ENCODE assay signal across 22 cellular contexts in genomic region chr4:182286035-182286434, GRCh38. TPM values are rescaled to one million over a fixed set of nuclear protein-coding genes. Genes with fewer than 3 reads are reported as not detected.
A peak's percentile ranks its signal among the peaks of the same experiment; 100 is the strongest.
DNase-seq lines count a peak whose midpoint lies in the region; ATAC-seq, FAIRE-seq and TF ChIP-seq lines count a peak whose summit lies in the region.
"Had no signal": no experiment of that assay in that cellular context is flagged by ENCODE, and none has a peak within 500 bp of the region (broad histone marks: within the 10 kb centered on the region; RNA-seq: fewer than 3 reads in every experiment).

No MANE protein-coding gene starts in this region.

- H3K27ac ChIP-seq in mesenchymal stem cell (ENCODE audit: low read length, poor library complexity, severe bottlenecking) = no peak overlapping the region
- H3K27ac ChIP-seq: neutrophil had no signal

- peak overlapping the region; percentile 79 for H2AK5ac ChIP-seq in mesenchymal stem cell (ENCODE audit: low read length, severe bottlenecking)

- no peak overlapping the region for H2BK12ac ChIP-seq in mesenchymal stem cell (ENCODE audit: low read length in 2 of 2)

- H3K4me3 Mint-ChIP-seq in stimulated activated effector memory CD8-positive, alpha-beta T cell treated with anti-CD3 and anti-CD28 coated beads, Interleukin-12 subunit alpha, Interleukin-12 subunit beta, amount 100 ng/mL, for 72 hours = no peak overlapping the region
- H3K4me3 Mint-ChIP-seq: activated T-cell treated with anti-CD3 and anti-CD28 coated beads, Interleukin-2, amount 50 U/mL, for 4 hours had no signal

- no peak overlapping the region for H3K4me2 ChIP-seq in mesenchymal stem cell (ENCODE audit: low read length, poor library complexity, severe bottlenecking)

- H3K9me3 ChIP-seq in mesenchymal stem cell (ENCODE audit: control insufficient read depth, low read length) = no peaks in the 10 kb centered on the region
- H3K9me3 ChIP-seq: neutrophil had no signal

- DNase-seq in AG09309 (ENCODE audit: low read depth) = peak; percentile 8
- DNase-seq in HTR-8/SVneo (ENCODE audit: insufficient read length, low spot score) = peak; percentile 26
- DNase-seq in astrocyte of the hippocampus (ENCODE audit: low read depth, low spot score) = peak; percentile 76
- DNase-seq in mesenchymal stem cell = no peak
- no peak for DNase-seq in stimulated activated effector memory CD8-positive, alpha-beta T cell treated with anti-CD3 and anti-CD28 coated beads, Interleukin-12 subunit alpha, Interleukin-12 subunit beta, amount 100 ng/mL, for 72 hours (ENCODE audit: low spot score in 2 of 2)
- DNase-seq in activated CD8-positive, alpha-beta memory T cell treated with anti-CD3 and anti-CD28 coated beads for 24 hours = no peak
- no peak for DNase-seq in activated CD4-positive, CD25-positive, alpha-beta regulatory T cell (lab: John Stamatoyannopoulos, UW)
- no peak for DNase-seq in NCI-H526 (lab: John Stamatoyannopoulos, UW)
- DNase-seq: activated naive CD4-positive, alpha-beta T cell treated with Interleukin-2 at 50 U/mL for 16 hours; activated T-cell treated with anti-CD3 and anti-CD28 coated beads, Interleukin-2, amount 50 U/mL, for 4 hours; C1 segment of cervical spinal cord; left ventricle myocardium superior; NCI-H1930; NK-92 treated with Interleukin-12 subunit alpha and Interleukin-12 subunit beta, amount 100 ng/mL, for 24 hours; stimulated activated CD4-positive, alpha-beta T cell treated with anti-CD3 and anti-CD28 coated beads, Interleukin-12 subunit alpha, Interleukin-12 subunit beta, amount 100 ng/mL, for 4 hours; T1000 had no signal

- no peak overlapping the region for H2AFZ ChIP-seq in mesenchymal stem cell (ENCODE audit: low read depth, low read length)

- H3K27ac Mint-ChIP-seq in stimulated activated effector memory CD8-positive, alpha-beta T cell treated with anti-CD3 and anti-CD28 coated beads, Interleukin-12 subunit alpha, Interleukin-12 subunit beta, amount 100 ng/mL, for 72 hours = no peak overlapping the region

- H3K27me3 ChIP-seq in mesenchymal stem cell (ENCODE audit: control insufficient read depth in 1 of 2, insufficient read depth in 1 of 2, low read length in 2 of 2) = no peaks in the 10 kb centered on the region
- H3K27me3 ChIP-seq: neutrophil had no signal

- H3K36me3 ChIP-seq in mesenchymal stem cell (ENCODE audit: control insufficient read depth in 1 of 2, insufficient read depth in 2 of 2, low read depth in 1 of 2, low read length in 2 of 2) = no peaks in the 10 kb centered on the region
- H3K36me3 ChIP-seq: neutrophil had no signal

- H2BK15ac ChIP-seq in mesenchymal stem cell (ENCODE audit: low read depth, poor library complexity, severe bottlenecking) = no peak overlapping the region

- TF ChIP-seq CTCF in AG09309 (IDR thresholded peaks at IDR 0.05; ENCODE audit: control insufficient read depth, insufficient read depth, low read depth, low read length, missing control alignments) = no peak

- 94% methylated on average over 3 of the region's 3 CpGs for WGBS in mesenchymal stem cell

- no peak for ATAC-seq in stimulated activated effector memory CD8-positive, alpha-beta T cell treated with anti-CD3 and anti-CD28 coated beads, Interleukin-12 subunit alpha, Interleukin-12 subunit beta, amount 100 ng/mL, for 72 hours
- ATAC-seq: activated CD4-positive, CD25-positive, alpha-beta regulatory T cell treated with anti-CD3 and anti-CD28 coated beads, Interleukin-2, amount 50 U/mL, for 24 hours; activated T-cell treated with anti-CD3 and anti-CD28 coated beads, Interleukin-2, amount 50 U/mL, for 4 hours; K562; left ventricle myocardium superior; Panc1 had no signal

- H4K8ac ChIP-seq in mesenchymal stem cell (ENCODE audit: low read length) = no peak overlapping the region

- no peak overlapping the region for H3K9ac ChIP-seq in mesenchymal stem cell (ENCODE audit: low read length)

- no peak overlapping the region for H3K4me3 ChIP-seq in AG09309 (ENCODE audit: control insufficient read depth, low read depth, low read length)
- no peak overlapping the region for H3K4me3 ChIP-seq in mesenchymal stem cell (ENCODE audit: insufficient read depth in 1 of 2, low read depth in 1 of 2, low read length in 2 of 2)
- H3K4me3 ChIP-seq: K562 had no signal

- FAIRE-seq in HTR-8/SVneo (lab: Jason Lieb, UNC) = no peak
- FAIRE-seq: A204.1, D721Med, K562 had no signal

- no peak overlapping the region for H4K91ac ChIP-seq in mesenchymal stem cell (ENCODE audit: low read length)

- peaks cover 27% of the 10 kb centered on the region for H3K79me1 ChIP-seq in mesenchymal stem cell (replicated peaks; ENCODE audit: low read length, poor library complexity, severe bottlenecking)

- H3K4ac ChIP-seq in mesenchymal stem cell (ENCODE audit: low read depth in 1 of 2, low read length in 2 of 2) = no peak overlapping the region

- H3K14ac ChIP-seq in mesenchymal stem cell (ENCODE audit: low read length in 2 of 2) = no peak overlapping the region

- no peak overlapping the region for H3K23ac ChIP-seq in mesenchymal stem cell (ENCODE audit: low read length in 2 of 2)

- peaks cover 8% of the 10 kb centered on the region for H3K9me3 Mint-ChIP-seq in stimulated activated effector memory CD8-positive, alpha-beta T cell treated with anti-CD3 and anti-CD28 coated beads, Interleukin-12 subunit alpha, Interleukin-12 subunit beta, amount 100 ng/mL, for 72 hours

- H3K4me1 Mint-ChIP-seq in stimulated activated effector memory CD8-positive, alpha-beta T cell treated with anti-CD3 and anti-CD28 coated beads, Interleukin-12 subunit alpha, Interleukin-12 subunit beta, amount 100 ng/mL, for 72 hours = no peaks in the 10 kb centered on the region

- H3K36me3 Mint-ChIP-seq in stimulated activated effector memory CD8-positive, alpha-beta T cell treated with anti-CD3 and anti-CD28 coated beads, Interleukin-12 subunit alpha, Interleukin-12 subunit beta, amount 100 ng/mL, for 72 hours = no peaks in the 10 kb centered on the region

- peaks cover 10% of the 10 kb centered on the region for H3K4me1 ChIP-seq in mesenchymal stem cell (ENCODE audit: control insufficient read depth, insufficient read depth, low read depth, low read length)

- no peak overlapping the region for H3K18ac ChIP-seq in mesenchymal stem cell (ENCODE audit: low read depth in 1 of 2, low read length in 2 of 2)

- H2BK120ac ChIP-seq in mesenchymal stem cell (ENCODE audit: low read depth, low read length) = no peak overlapping the region

- no peak overlapping the region for H2BK5ac ChIP-seq in mesenchymal stem cell (ENCODE audit: low read depth, low read length, poor library complexity, severe bottlenecking)

RNA-seq across cellular contexts. Expression of gene TENM3, which starts 42.8 kb away (rescaled TPM):
- 0.22 TPM for polyA plus RNA-seq in mesenchymal stem cell (2013, experiment 1 of 2)
- polyA plus RNA-seq in mesenchymal stem cell (2013, experiment 2 of 2) = 0.30 TPM

Comparison
In these comparisons a context has a peak if more than half of its experiments do, and no peak if none do; other contexts are left out.
1. DNase-seq: peak in AG09309 (single experiment), HTR-8/SVneo (single experiment) and astrocyte of the hippocampus (single experiment); none in mesenchymal stem cell (single experiment), stimulated activated effector memory CD8-positive, alpha-beta T cell treated with anti-CD3 and anti-CD28 coated beads, Interleukin-12 subunit alpha, Interleukin-12 subunit beta, amount 100 ng/mL, for 72 hours (0 of 2), activated CD8-positive, alpha-beta memory T cell treated with anti-CD3 and anti-CD28 coated beads for 24 hours (single experiment), activated CD4-positive, CD25-positive, alpha-beta regulatory T cell (0 of 4) and NCI-H526 (0 of 2).